Comparison of ENCODE assay signal across 8 cellular contexts in the genomic region with DNA sequence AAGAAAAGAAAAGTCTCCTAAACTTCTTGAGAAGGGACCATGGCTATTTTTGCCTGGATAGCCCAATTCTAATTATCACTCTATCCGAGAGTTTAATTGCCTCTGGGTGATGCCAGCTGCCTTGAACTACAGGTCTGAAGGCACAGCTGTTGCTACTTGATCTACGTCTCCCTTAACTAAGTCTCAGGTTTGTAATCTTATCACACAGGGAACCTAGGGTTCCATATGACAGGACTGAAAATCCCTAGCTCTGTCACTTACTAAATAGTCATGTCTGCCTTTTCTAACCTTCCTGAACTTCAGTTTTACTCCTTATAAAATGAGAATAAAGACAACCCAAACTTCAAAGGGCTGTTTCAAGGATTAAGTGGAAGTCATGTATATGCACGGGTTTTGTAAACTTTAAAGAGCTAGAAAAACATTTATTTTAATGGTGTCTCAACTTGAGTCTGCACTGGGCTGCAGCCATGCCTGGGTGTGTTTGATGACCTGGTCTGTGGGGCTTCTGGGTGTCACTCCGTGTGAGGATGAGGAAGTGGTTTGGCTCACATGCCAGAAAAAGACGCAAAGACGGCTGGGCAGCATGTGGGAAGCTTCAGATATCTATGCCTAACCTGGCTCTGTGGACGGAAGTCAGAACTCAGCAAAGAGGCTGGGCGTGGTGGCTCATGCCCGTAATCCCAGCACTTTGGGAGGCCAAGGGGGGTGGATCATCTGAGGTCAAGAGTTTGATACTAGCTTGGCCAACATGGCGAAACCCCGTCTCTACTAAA.
DNase-seq lines count a peak whose midpoint lies in the region; ATAC-seq, FAIRE-seq and TF ChIP-seq lines count a peak whose summit lies in the region.

No MANE protein-coding gene starts in this region.

- no peaks in the 10 kb centered on the region for H3K27me3 ChIP-seq in Karpas-422 (ENCODE audit: low read length)

- H3K4me1 Mint-ChIP-seq in T-helper 17 cell: peaks cover 37% of the 10 kb centered on the region

- H3K4me3 Mint-ChIP-seq in T-helper 17 cell: peak overlapping the region; percentile 82

- no peaks in the 10 kb centered on the region for H3K4me1 ChIP-seq in Karpas-422 (ENCODE audit: low read length)

- intact Hi-C loops in left cardiac atrium (cut with DNase I): no loop called here

- no peaks in the 10 kb centered on the region for H4K20me1 ChIP-seq in Karpas-422 (ENCODE audit: insufficient read depth, low read depth, low read length)

- no peak overlapping the region for H3K4me3 ChIP-seq in AG10803 (ENCODE audit: low read length)
- H3K4me3 ChIP-seq in Karpas-422 (ENCODE audit: low read length): no peak overlapping the region

- FAIRE-seq in H54 (lab: Jason Lieb, UNC): no peak

- H2AFZ ChIP-seq in Karpas-422 (ENCODE audit: low read length): no peak overlapping the region; the same call in 1 of the 2 replicates

- TF ChIP-seq CTCF in AG10803 (conservative IDR thresholded peaks at IDR 0.05; ENCODE audit: low read length): no peak

- no peaks in the 10 kb centered on the region for H3K9me3 ChIP-seq in T-helper 17 cell (ENCODE audit: control insufficient read depth, low read length, poor library complexity, severe bottlenecking)
- H3K9me3 ChIP-seq in Karpas-422 (ENCODE audit: low read length): no peaks in the 10 kb centered on the region

- H3K27me3 Mint-ChIP-seq in T-helper 17 cell: no peaks in the 10 kb centered on the region

- no peak overlapping the region for H3K27ac ChIP-seq in Karpas-422 (ENCODE audit: low read length)

- H3K4me2 ChIP-seq in Karpas-422 (ENCODE audit: low read depth, low read length, poor library complexity, severe bottlenecking): no peak overlapping the region

- ATAC-seq in GM19023 (IDR thresholded peaks at IDR 0.05; ENCODE audit: unreplicated experiment) (peak; percentile 70), HG03196 (IDR thresholded peaks at IDR 0.05; ENCODE audit: unreplicated experiment) (peak; percentile 76), T-helper 17 cell (peak; percentile 87), left cardiac atrium (peak in 1 of 2 donors; percentile 76)

- no peaks in the 10 kb centered on the region for H3K36me3 ChIP-seq in Karpas-422 (ENCODE audit: insufficient read depth, low read length)

- H3K27ac Mint-ChIP-seq in T-helper 17 cell: peak overlapping the region; percentile 90

- no peaks in the 10 kb centered on the region for H3K36me3 Mint-ChIP-seq in T-helper 17 cell (ENCODE audit: low read depth)

- no peak for TF ChIP-seq POLR2A in H54 (IDR thresholded peaks at IDR 0.05; ENCODE audit: low read depth, low read length)

- H3K79me2 ChIP-seq in Karpas-422 (ENCODE audit: low read length): no peaks in the 10 kb centered on the region

- H3K9ac ChIP-seq in Karpas-422 (ENCODE audit: low read length): no peak overlapping the region

- DNase-seq in AG10803 (ENCODE audit: low read depth) (peak; percentile 49), T-helper 17 cell (no peak), left cardiac atrium (peak; percentile 34), Karpas-422 (no peak), H54 (ENCODE audit: insufficient read length, low spot score) (no peak), NCI-H748 (lab: John Stamatoyannopoulos, UW; ENCODE audit: unreplicated experiment) (no peak)

- H3K9me2 ChIP-seq in Karpas-422 (replicated peaks; ENCODE audit: insufficient read depth, low read length): no peaks in the 10 kb centered on the region

Comparison
In these comparisons a context has a peak if more than half of its experiments do, and no peak if none do; other contexts are left out.
1. DNase-seq: peak in AG10803 (single experiment) and left cardiac atrium (single experiment); none in T-helper 17 cell (0 of 3), Karpas-422 (single experiment), H54 (single experiment) and NCI-H748 (single experiment).